In the genomic region with DNA sequence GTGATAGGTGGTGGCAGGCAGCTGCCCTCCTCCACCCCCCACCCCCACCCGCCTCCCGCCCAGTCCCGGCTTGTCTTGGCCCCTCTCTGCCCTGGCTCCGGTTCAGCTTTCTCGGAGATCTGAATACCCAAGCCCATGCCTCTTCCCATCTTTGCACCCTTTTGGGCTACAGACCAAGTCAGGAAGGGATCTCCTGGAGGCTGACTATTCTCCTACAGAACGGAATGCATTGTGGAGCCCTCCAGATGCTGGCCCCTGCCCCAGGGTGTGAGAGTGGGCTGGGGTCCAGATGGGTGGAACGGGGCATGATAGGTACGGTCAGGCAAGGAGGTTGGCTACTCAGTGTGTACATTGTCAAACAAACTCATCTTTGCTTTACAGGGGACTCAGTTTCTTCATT, we compare ENCODE assay signal across 21 cellular contexts.
"Had no signal": no experiment of that assay in that cellular context is flagged by ENCODE, and none has a peak within 500 bp of the region (broad histone marks: within the 10 kb centered on the region; RNA-seq: fewer than 3 reads in every experiment).

No MANE protein-coding gene starts in this region.

- H3K4me1 Mint-ChIP-seq: IgD-negative memory B cell had no signal

- H3K9me3 Mint-ChIP-seq: IgD-negative memory B cell had no signal

- H3K4me3 ChIP-seq: K562 had no signal

- H3K27ac ChIP-seq: HL-60, KMS-11 had no signal

- H3K9me3 ChIP-seq: SK-N-SH had no signal

- H3K27ac Mint-ChIP-seq: IgD-negative memory B cell had no signal

- H3K4me3 Mint-ChIP-seq: IgD-negative memory B cell had no signal

- DNase-seq: Kasumi-1, MM.1S, NCI-H1092 treated with DMSO at 0.1 percent for 48 hours, NCI-H1436, NCI-H187, NCI-H2029 treated with DMSO at 0.1 percent for 48 hours, NCI-H2171 treated with DMSO at 0.1 percent for 48 hours, NCI-H345, NCI-H446 treated with DMSO at 0.1 percent for 48 hours, NCI-H510A treated with DMSO at 0.1 percent for 48 hours, NCI-H526, NCI-H82, Right ventricle myocardium superior, RPMI8226, SIG-M5, SK-N-SH, SW 1271 had no signal

- ATAC-seq: K562 had no signal
